Comparison of ENCODE assay signal across 17 cellular contexts in the genomic region with DNA sequence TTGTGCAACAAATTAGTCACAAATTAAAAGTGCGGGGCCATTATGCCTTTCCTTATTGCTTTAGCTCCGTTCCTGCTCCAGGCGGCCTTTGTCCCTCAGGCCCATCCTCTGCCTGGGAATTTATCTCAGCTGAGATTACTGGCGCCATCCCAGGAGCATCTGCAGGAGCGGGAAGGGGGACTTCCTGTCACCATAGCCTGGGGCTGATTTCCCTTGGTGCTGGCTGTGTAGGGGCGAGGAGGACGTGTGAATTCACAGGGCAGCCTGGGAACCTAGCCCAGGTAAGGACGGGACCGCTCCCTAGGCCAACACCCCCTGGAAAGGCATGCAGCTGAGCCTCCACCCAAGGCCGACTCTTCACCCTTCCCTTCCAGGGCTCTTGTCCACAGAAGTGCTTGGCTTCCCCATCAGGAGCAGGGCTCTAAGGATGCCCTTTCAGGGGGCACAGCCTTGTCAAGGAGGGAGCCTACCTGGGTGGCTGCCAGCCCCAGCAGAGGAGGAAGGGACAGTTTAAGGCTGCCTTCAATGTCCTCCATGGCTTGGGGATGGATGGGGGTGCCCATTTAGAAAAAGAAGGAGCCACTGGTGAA.
"Had no signal": no experiment of that assay in that cellular context is flagged by ENCODE, and none has a peak within 500 bp of the region (broad histone marks: within the 10 kb centered on the region; RNA-seq: fewer than 3 reads in every experiment).

No MANE protein-coding gene starts in this region.

- H3K9ac ChIP-seq: neural progenitor cell had no signal

- H3K4me3 ChIP-seq: adrenal gland, colonic mucosa, heart left ventricle, left lung, neural progenitor cell, right atrium auricular region, smooth muscle cell, transverse colon had no signal

- H2AFZ ChIP-seq: neural progenitor cell had no signal

- H3K36me3 ChIP-seq: adrenal gland, colonic mucosa, heart left ventricle, left lung, neural progenitor cell, right atrium auricular region, transverse colon had no signal

- H3K9me3 ChIP-seq: adrenal gland, colonic mucosa had no signal

- H3K4me2 ChIP-seq: neural progenitor cell, smooth muscle cell had no signal

- H3K27ac ChIP-seq: adrenal gland, colonic mucosa, heart left ventricle, left lung, neural progenitor cell, right atrium auricular region, transverse colon had no signal

- DNase-seq: activated CD4-positive, alpha-beta T cell treated with anti-CD3 and anti-CD28 coated beads for 4 hours; activated CD8-positive, alpha-beta T cell treated with anti-CD3 and anti-CD28 coated beads, Interleukin-2, amount 10 ng/mL, durations not matched to agents 7 days and 5 days; caudate nucleus; colonic mucosa; foreskin melanocyte; islet precursor cell; stimulated activated CD4-positive, alpha-beta T cell treated with anti-CD3 and anti-CD28 coated beads, Interleukin-2, amount 100 ng/mL, for 24 hours; stimulated activated naive CD4-positive, alpha-beta T cell; substantia nigra; T-helper 9 cell; transverse colon had no signal

- H3K27me3 ChIP-seq: adrenal gland, colonic mucosa, right atrium auricular region, transverse colon had no signal

- H3K4me1 ChIP-seq: adrenal gland, colonic mucosa, heart left ventricle, left lung, neural progenitor cell, right atrium auricular region, transverse colon had no signal
